In the genomic region with DNA sequence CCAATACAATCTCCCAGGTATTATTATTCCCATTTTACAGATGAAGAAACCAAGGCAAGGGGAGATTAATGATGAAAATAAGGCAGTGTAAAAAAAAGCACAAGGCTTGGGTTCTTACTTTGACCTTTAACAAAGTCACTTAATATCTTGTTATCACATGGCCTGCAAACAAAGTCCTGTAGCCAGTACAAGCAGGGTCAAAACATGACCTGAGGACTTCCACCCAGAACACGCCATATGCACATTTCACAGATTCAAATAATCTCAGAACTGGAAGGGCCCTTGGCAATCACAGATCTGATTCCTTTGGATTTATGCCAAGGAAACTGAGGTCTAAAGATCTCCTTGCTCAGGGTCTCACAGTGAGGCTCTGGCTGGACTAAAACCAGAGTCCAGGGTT, we compare ENCODE assay signal across 29 cellular contexts.
"Had no signal": no experiment of that assay in that cellular context is flagged by ENCODE, and none has a peak within 500 bp of the region (broad histone marks: within the 10 kb centered on the region; RNA-seq: fewer than 3 reads in every experiment).

No MANE protein-coding gene starts in this region.

- H3K27ac Mint-ChIP-seq: dendritic cell treated with granulocyte-macrophage colony-stimulating factor and Interleukin-4, amounts not matched to agents 40 ng/mL and 50 ng/mL, for 4 days; effector memory CD8-positive, alpha-beta T cell; endodermal cell had no signal

- H3K27me3 ChIP-seq: colonic mucosa, dorsolateral prefrontal cortex, esophagus muscularis mucosa, foreskin keratinocyte, gastrocnemius medialis, gastroesophageal sphincter, heart left ventricle had no signal

- H3K4me3 ChIP-seq: colonic mucosa, coronary artery, dorsolateral prefrontal cortex, esophagus muscularis mucosa, esophagus squamous epithelium, gastrocnemius medialis, gastroesophageal sphincter, heart left ventricle, heart right ventricle had no signal

- H3K9me3 ChIP-seq: colonic mucosa, esophagus muscularis mucosa, esophagus squamous epithelium, gastrocnemius medialis, gastroesophageal sphincter, heart left ventricle, heart right ventricle had no signal

- H3K36me3 ChIP-seq: colonic mucosa, esophagus muscularis mucosa, esophagus squamous epithelium, gastrocnemius medialis, gastroesophageal sphincter, heart left ventricle, heart right ventricle had no signal

- H3K9me3 Mint-ChIP-seq: dendritic cell treated with granulocyte-macrophage colony-stimulating factor and Interleukin-4, amounts not matched to agents 40 ng/mL and 50 ng/mL, for 4 days; effector memory CD8-positive, alpha-beta T cell; endodermal cell had no signal

- H3K27ac ChIP-seq: colonic mucosa, coronary artery, dorsolateral prefrontal cortex, epithelial cell of prostate, esophagus squamous epithelium, foreskin keratinocyte, heart left ventricle, heart right ventricle had no signal

- H3K4me1 ChIP-seq: colonic mucosa, heart left ventricle, heart right ventricle had no signal

- DNase-seq: colonic mucosa; cortex of kidney; dermis blood vessel endothelial cell; dorsolateral prefrontal cortex; effector CD4-positive, alpha-beta T cell; effector CD8-positive, alpha-beta T cell; effector memory CD4-positive, alpha-beta T cell; effector memory CD8-positive, alpha-beta T cell; endodermal cell; erythroblast; esophagus squamous epithelium; foreskin fibroblast; foreskin keratinocyte; foreskin melanocyte; glutamatergic neuron; head of caudate nucleus; heart left ventricle; heart right ventricle had no signal

- FAIRE-seq: colon, endometrium, endothelial cell of umbilical vein, frontal cortex had no signal

- ATAC-seq: effector memory CD8-positive, alpha-beta T cell; esophagus mucosa; foreskin keratinocyte; gastroesophageal sphincter; heart left ventricle; heart right ventricle had no signal

- H3K4me3 Mint-ChIP-seq: dendritic cell treated with granulocyte-macrophage colony-stimulating factor and Interleukin-4, amounts not matched to agents 40 ng/mL and 50 ng/mL, for 4 days; effector memory CD8-positive, alpha-beta T cell; endodermal cell had no signal
